In genomic region chr14:67514203-67514607, GRCh38 we compare ENCODE assay signal across 8 cellular contexts. TPM values are rescaled to one million over a fixed set of nuclear protein-coding genes. Genes with fewer than 3 reads are reported as not detected.
A peak's percentile ranks its signal among the peaks of the same experiment; 100 is the strongest.
DNase-seq lines count a peak whose midpoint lies in the region; ATAC-seq lines count a peak whose summit lies in the region.

No MANE protein-coding gene starts in this region.

- H3K36me3 Mint-ChIP-seq in activated naive CD8-positive, alpha-beta T cell treated with anti-CD3 and anti-CD28 coated beads, Interleukin-2, amount 50 U/mL, for 24 hours (ENCODE audit: low read depth) = no peaks in the 10 kb centered on the region
- no peaks in the 10 kb centered on the region for H3K36me3 Mint-ChIP-seq in immature natural killer cell

- no peak overlapping the region for H3K27ac Mint-ChIP-seq in activated naive CD8-positive, alpha-beta T cell treated with anti-CD3 and anti-CD28 coated beads, Interleukin-2, amount 50 U/mL, for 24 hours
- H3K27ac Mint-ChIP-seq in immature natural killer cell = peak overlapping the region; percentile 84 to 94 (median 90)

- H3K4me1 Mint-ChIP-seq in activated naive CD8-positive, alpha-beta T cell treated with anti-CD3 and anti-CD28 coated beads, Interleukin-2, amount 50 U/mL, for 24 hours = peaks cover 9% of the 10 kb centered on the region
- peaks cover 27 to 52% of the 10 kb centered on the region in 2 donors for H3K4me1 Mint-ChIP-seq in immature natural killer cell

- H3K4me3 Mint-ChIP-seq in activated naive CD8-positive, alpha-beta T cell treated with anti-CD3 and anti-CD28 coated beads, Interleukin-2, amount 50 U/mL, for 24 hours = peak overlapping the region; percentile 76
- peak overlapping the region; percentile 92 to 96 (median 94) for H3K4me3 Mint-ChIP-seq in immature natural killer cell

- H3K27me3 Mint-ChIP-seq in activated naive CD8-positive, alpha-beta T cell treated with anti-CD3 and anti-CD28 coated beads, Interleukin-2, amount 50 U/mL, for 24 hours = no peaks in the 10 kb centered on the region
- H3K27me3 Mint-ChIP-seq in immature natural killer cell (ENCODE audit: low read depth in 3 of 3) = peaks cover 3 to 7% (median 3%) of the 10 kb centered on the region in 3 donors

- peak overlapping the region; percentile 74 for H3K27ac ChIP-seq in substantia nigra (ENCODE audit: low read depth, low read length, poor library complexity, severe bottlenecking)

- no peak for ATAC-seq in activated naive CD8-positive, alpha-beta T cell treated with anti-CD3 and anti-CD28 coated beads, Interleukin-2, amount 50 U/mL, for 24 hours
- ATAC-seq in GM19467 (IDR thresholded peaks at IDR 0.05; ENCODE audit: unreplicated experiment) = no peak

- H3K9me3 Mint-ChIP-seq in activated naive CD8-positive, alpha-beta T cell treated with anti-CD3 and anti-CD28 coated beads, Interleukin-2, amount 50 U/mL, for 24 hours = no peaks in the 10 kb centered on the region
- no peaks in the 10 kb centered on the region for H3K9me3 Mint-ChIP-seq in immature natural killer cell

- peak; percentile 12 for DNase-seq in NCI-H345 (lab: John Stamatoyannopoulos, UW)
- no peak for DNase-seq in NCI-H345 treated with DMSO at 0.1 percent for 48 hours (lab: John Stamatoyannopoulos, UW; ENCODE audit: unreplicated experiment)
- DNase-seq in activated naive CD8-positive, alpha-beta T cell treated with anti-CD3 and anti-CD28 coated beads, Interleukin-2, amount 50 U/mL, for 24 hours = no peak
- no peak for DNase-seq in immature natural killer cell
- peak in 5 of 49 donors; percentile 17 to 91 (median 28) for DNase-seq in substantia nigra (lab: John Stamatoyannopoulos, UW)
- DNase-seq in amniotic stem cell (lab: John Stamatoyannopoulos, UW) = no peak
- DNase-seq in activated CD4-positive, alpha-beta T cell treated with anti-CD3 and anti-CD28 coated beads, Interleukin-2, amount 50 U/mL, for 48 hours = no peak

RNA-seq across cellular contexts. Expression of gene PLEKHH1, which starts 18.9 kb away (rescaled TPM):
- under 1 TPM in 1 of 3 donors, not detected in 2; 0.22 TPM for polyA plus RNA-seq in immature natural killer cell

RNA-seq across cellular contexts. Expression of gene TMEM229B, which starts 25.7 kb away (rescaled TPM):
- polyA plus RNA-seq in immature natural killer cell = 10 to 100 TPM; 28.0 to 67.1 (median 35.8) TPM
